In the genomic region with DNA sequence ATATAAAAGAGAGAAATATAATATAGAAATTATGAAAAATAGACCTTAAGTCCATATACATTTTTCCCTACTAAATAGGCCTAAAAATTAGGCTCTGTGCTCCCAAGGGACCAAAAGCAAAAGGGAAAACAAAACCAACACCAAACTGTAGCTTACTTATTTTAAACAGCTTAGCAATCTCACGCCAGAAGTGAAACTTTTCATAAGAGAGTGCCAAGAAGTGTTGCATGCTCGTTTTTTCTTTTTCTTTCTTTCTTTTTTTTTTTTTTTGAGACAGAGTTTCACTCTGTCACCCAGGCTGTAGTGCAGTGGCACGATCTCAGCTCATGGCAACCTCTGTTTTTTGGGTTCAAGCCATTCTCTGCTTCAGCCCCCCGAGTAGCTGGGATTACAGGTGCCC, we compare ENCODE assay signal across 15 cellular contexts.
A peak's percentile ranks its signal among the peaks of the same experiment; 100 is the strongest.
DNase-seq lines count a peak whose midpoint lies in the region; ATAC-seq, FAIRE-seq and TF ChIP-seq lines count a peak whose summit lies in the region.
"Had no signal": no experiment of that assay in that cellular context is flagged by ENCODE, and none has a peak within 500 bp of the region (broad histone marks: within the 10 kb centered on the region; RNA-seq: fewer than 3 reads in every experiment).

No MANE protein-coding gene starts in this region.

- in situ Hi-C loops in G401 (cut with HindIII; ENCODE audit: low sequenced_read_pairs), result no loop called here

- ATAC-seq in GM19328 (IDR thresholded peaks at IDR 0.05; ENCODE audit: unreplicated experiment), result peak; percentile 84
- ATAC-seq in HG02678 (IDR thresholded peaks at IDR 0.05; ENCODE audit: unreplicated experiment), result peak; percentile 97
- ATAC-seq in HG03439 (IDR thresholded peaks at IDR 0.05; ENCODE audit: unreplicated experiment), result peak; percentile 95
- ATAC-seq: activated T-helper 17 cell treated with anti-CD3 and anti-CD28 coated beads, Interleukin-2, amount 50 U/mL, for 72 hours; stimulated activated effector memory CD8-positive, alpha-beta T cell treated with anti-CD3 and anti-CD28 coated beads, Interleukin-12 subunit alpha, Interleukin-12 subunit beta, amount 100 ng/mL, for 72 hours had no signal

- H3K4me3 ChIP-seq in GM12864 (ENCODE audit: low read depth, low read length), result no peak overlapping the region
- H3K4me3 ChIP-seq: Peyer's patch had no signal

- no peak for FAIRE-seq in frontal cortex (lab: Jason Lieb, UNC)
- FAIRE-seq: G401.6 had no signal

- TF ChIP-seq CTCF in GM12864 (IDR thresholded peaks at IDR 0.05; ENCODE audit: low read depth, low read length, missing control alignments), result no peak

- DNase-seq in GM12864 (ENCODE audit: low read depth), result peak; percentile 68
- no peak for DNase-seq in activated CD4-positive, CD25-positive, alpha-beta regulatory T cell treated with anti-CD3 and anti-CD28 coated beads, Interleukin-2, amount 50 U/mL, for 72 hours
- DNase-seq in frontal cortex (ENCODE audit: low spot score in 2 of 2), result no peak
- DNase-seq in NCI-H345 (lab: John Stamatoyannopoulos, UW), result no peak
- DNase-seq in G401 (ENCODE audit: low spot score), result no peak
- DNase-seq: cerebellar nuclear complex, islet precursor cell, NCI-H1694 treated with DMSO at 0.1 percent for 48 hours, Peyer's patch had no signal
